Comparison of ENCODE assay signal across 10 cellular contexts in the genomic region with DNA sequence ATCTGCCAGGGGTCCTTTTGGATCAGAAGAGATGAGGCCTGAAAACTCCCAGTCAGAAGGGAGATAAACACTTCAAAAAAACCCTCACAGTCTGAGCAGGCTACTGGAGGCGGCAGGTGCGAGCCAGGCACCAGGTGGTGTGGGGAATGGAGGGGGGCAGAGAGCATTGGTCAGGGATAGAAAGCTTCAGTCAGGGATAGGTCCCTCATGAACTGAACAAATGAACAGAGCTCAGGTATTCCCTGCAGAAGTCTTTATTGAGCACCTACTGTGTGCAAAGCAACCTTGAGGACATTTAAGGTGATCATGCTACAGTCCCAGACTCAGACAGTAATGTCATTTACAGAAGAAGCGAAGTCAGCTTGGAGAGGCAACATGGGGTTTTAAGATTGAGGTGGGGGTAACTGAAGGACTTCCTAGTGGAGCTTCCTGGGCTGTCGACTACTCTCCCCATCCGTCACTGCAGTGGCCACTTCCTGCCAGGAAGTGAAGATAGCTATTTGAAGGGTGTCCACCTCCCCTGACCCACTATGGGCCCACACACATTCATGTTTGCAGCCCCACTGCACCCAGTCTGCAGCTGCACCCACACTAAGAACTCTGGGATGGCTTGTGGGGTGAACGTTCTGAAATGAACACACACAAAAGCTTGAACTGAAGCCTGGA. TPM values are rescaled to one million over a fixed set of nuclear protein-coding genes. Genes with fewer than 3 reads are reported as not detected.
DNase-seq lines count a peak whose midpoint lies in the region; ATAC-seq, FAIRE-seq and TF ChIP-seq lines count a peak whose summit lies in the region.
"Had no signal": no experiment of that assay in that cellular context is flagged by ENCODE, and none has a peak within 500 bp of the region (broad histone marks: within the 10 kb centered on the region; RNA-seq: fewer than 3 reads in every experiment).

No MANE protein-coding gene starts in this region.

- no peaks in the 10 kb centered on the region for H3K9me3 ChIP-seq in Caco-2
- H3K9me3 ChIP-seq in K562 (replicated peaks; ENCODE audit: control insufficient read depth, insufficient read depth, low read depth, low read length): no peaks in the 10 kb centered on the region
- H3K9me3 ChIP-seq: adrenal gland had no signal

- H3K4me3 ChIP-seq in Caco-2 (ENCODE audit: low read depth, low read length) (peak overlapping the region; percentile 43), K562 (peak overlapping the region; percentile 7; the same call in 1 of the 2 replicates)
- H3K4me3 ChIP-seq: adrenal gland had no signal

- no TSS peak for BruUV-seq in Caco-2 (replicated peaks; lab: Mats Ljungman, UMichigan)
- no TSS peak for BruUV-seq in K562 (replicated peaks; lab: Mats Ljungman, UMichigan)

- 52% methylated on average over 5 of the region's 6 CpGs for WGBS in K562 (ENCODE audit: insufficient coverage, low coverage, missing lambda C conversion rate)

- H3K4me1 ChIP-seq in Caco-2 (peaks cover 71% of the 10 kb centered on the region), K562 (replicated peaks in 1 of 2; ENCODE audit: control insufficient read depth in 2 of 2, insufficient read depth in 2 of 2, low read length in 2 of 2) (peaks cover 48 to 71% of the 10 kb centered on the region in 2 experiments)

- DNase-seq in Caco-2: no peak
- DNase-seq in NCI-H1105 treated with DMSO at 0.1 percent for 48 hours (lab: John Stamatoyannopoulos, UW): peak; percentile 53
- DNase-seq in K562 (ENCODE audit: extremely low read depth in 1 of 4, low spot score in 3 of 4): peak in 1 of 4 experiments; percentile 31
- no peak for DNase-seq in GDM1 (lab: John Stamatoyannopoulos, UW)
- no peak for DNase-seq in AML-193 (lab: John Stamatoyannopoulos, UW)
- DNase-seq: adrenal gland, kidney glomerular epithelial cell had no signal

- no peaks in the 10 kb centered on the region for H3K36me3 ChIP-seq in Caco-2 (ENCODE audit: control insufficient read depth, insufficient read depth, low read length)
- H3K36me3 ChIP-seq in K562 (ENCODE audit: control insufficient read depth, insufficient read depth, low read length): peaks cover 52% of the 10 kb centered on the region

- no peaks in the 10 kb centered on the region for H3K27me3 Mint-ChIP-seq in Caco-2 (ENCODE audit: insufficient read depth, unreplicated experiment)
- peaks cover 14% of the 10 kb centered on the region for H3K27me3 Mint-ChIP-seq in nephron (ENCODE audit: low read depth)

- H3K4me3 Mint-ChIP-seq in Caco-2 (ENCODE audit: unreplicated experiment) (peak overlapping the region; percentile 92), nephron (peak overlapping the region; percentile 72 to 81 (median 75))

- peak overlapping the region; percentile 50 for H3K27ac ChIP-seq in K562 (ENCODE audit: extremely low read depth, low read depth, low read length)

- ATAC-seq in K562 (no peak), GM21737 (IDR thresholded peaks at IDR 0.05; ENCODE audit: unreplicated experiment) (no peak), HG03520 (IDR thresholded peaks at IDR 0.05; ENCODE audit: unreplicated experiment) (no peak)

- FAIRE-seq in K562 (lab: Jason Lieb, UNC): no peak

- no peak for TF ChIP-seq POLR2A in K562 (conservative IDR thresholded peaks at IDR 0.05)

- no peaks in the 10 kb centered on the region for H3K9me1 ChIP-seq in K562 (ENCODE audit: control insufficient read depth, insufficient read depth, low read length)

- intact Hi-C loops in Caco-2 (cut with micrococcal nuclease; ENCODE audit: unreplicated experiment): loop anchor here (5.0 kb wide), 3 partner anchors 188 to 328 kb away; a partner anchor contains a TSS
- intact Hi-C loops in K562 (cut with micrococcal nuclease): no loop called here

- H3K27ac Mint-ChIP-seq in Caco-2 (ENCODE audit: unreplicated experiment) (peak overlapping the region; percentile 96), nephron (peak overlapping the region; percentile 43 to 68 (median 50))

- in situ Hi-C loops in K562 (cut with MboI): no loop called here

- H3K27me3 ChIP-seq in Caco-2 (replicated peaks; ENCODE audit: control insufficient read depth, insufficient read depth, low read length): no peaks in the 10 kb centered on the region
- no peaks in the 10 kb centered on the region for H3K27me3 ChIP-seq in K562 (ENCODE audit: control insufficient read depth in 2 of 2, insufficient read depth in 2 of 2, low read length in 2 of 2)
- H3K27me3 ChIP-seq: adrenal gland had no signal

- H3K9me3 Mint-ChIP-seq in Caco-2 (ENCODE audit: unreplicated experiment): no peaks in the 10 kb centered on the region
- H3K9me3 Mint-ChIP-seq in nephron: no peaks in the 10 kb centered on the region

- H3K36me3 Mint-ChIP-seq in Caco-2 (ENCODE audit: insufficient read depth, unreplicated experiment) (peaks cover 23% of the 10 kb centered on the region), nephron (ENCODE audit: low read depth) (no peaks in the 10 kb centered on the region)

- H3K4me2 ChIP-seq in K562 (ENCODE audit: insufficient read depth, low read length): peak overlapping the region; percentile 95

- TF ChIP-seq EP300 in K562 (IDR thresholded peaks at IDR 0.05; ENCODE audit: low read length): no peak

- 0 out of 4 replicates have a peak, but pooled peaks of 1 of the 2 experiments have one; percentile 3 for TF ChIP-seq RAD21 in K562 (CRISPR knock-in tag; conservative IDR thresholded peaks at IDR 0.05 in 1 of 2, IDR thresholded peaks at IDR 0.05 in 1 of 2)

- POLR2A ChIA-PET in Caco-2 (lab: Charles Lee) (interaction anchor here (0.5 to 1.0 kb wide), 3 partner anchors 9 to 64 kb away, joined by 4 to 10 read pairs (median 6); no protein-coding TSS in a partner anchor), K562 (lab: Yijun Ruan, JAX) (interaction anchor here (0.7 to 4.5 kb wide), 8 partner anchors 9 to 64 kb away, joined by 3 to 20 read pairs (median 3); a partner anchor contains a TSS)

- peaks cover 4% of the 10 kb centered on the region; the same call in 1 of the 2 replicates for H4K20me1 ChIP-seq in K562 (replicated peaks; ENCODE audit: control insufficient read depth, insufficient read depth, low read length)

- peak overlapping the region; percentile 72 to 76 for H3K9ac ChIP-seq in K562 (ENCODE audit: insufficient read depth in 1 of 2, low read depth in 2 of 2, low read length in 2 of 2)

- CTCF ChIA-PET in Caco-2 (lab: Charles Lee): interaction anchor here (0.6 to 6.7 kb wide), 5 partner anchors 9 to 226 kb away, joined by 3 to 63 read pairs (median 3); no protein-coding TSS in a partner anchor
- CTCF ChIA-PET in K562 (lab: Yijun Ruan, JAX; ENCODE audit: low intra/inter-chr PET ratio): no interaction called here

- TF ChIP-seq CTCF in Caco-2 (IDR thresholded peaks at IDR 0.05; ENCODE audit: insufficient read depth in 1 of 2, low read depth in 1 of 2, low read length in 1 of 2, severe bottlenecking in 1 of 2, unreplicated experiment in 1 of 2) (no peak), K562 (IDR thresholded peaks at IDR 0.05 in 2 of 3, conservative IDR thresholded peaks at IDR 0.05 in 1 of 3; ENCODE audit: insufficient read depth in 2 of 3, low read depth in 1 of 3, low read length in 3 of 3) (no peak), nephron (IDR thresholded peaks at IDR 0.05; ENCODE audit: unreplicated experiment in 3 of 3) (no peak)

- H3K79me2 ChIP-seq in K562 (ENCODE audit: control insufficient read depth, insufficient read depth, low read length): peaks cover 47% of the 10 kb centered on the region

- peaks cover 60% of the 10 kb centered on the region for H3K4me1 Mint-ChIP-seq in Caco-2 (ENCODE audit: low read depth, unreplicated experiment)
- peaks cover 55% of the 10 kb centered on the region for H3K4me1 Mint-ChIP-seq in nephron

- H2AFZ ChIP-seq in K562 (ENCODE audit: low read depth, low read length): no peak overlapping the region

TF ChIP-seq in K562, 482 proteins besides CTCF, POLR2A, EP300 and RAD21 (continues in another document):
- TF ChIP-seq ARNT (IDR thresholded peaks at IDR 0.05) (no peak), NELFE (IDR thresholded peaks at IDR 0.05; ENCODE audit: insufficient read depth, insufficient read length) (no peak), COPS2 (conservative IDR thresholded peaks at IDR 0.05) (no peak), SPI1 (IDR thresholded peaks at IDR 0.05; ENCODE audit: borderline replicate concordance, low read depth, low read length) (0 out of 2 replicates have a peak, but pooled peaks have one; percentile 4), GABPA (tag; conservative IDR thresholded peaks at IDR 0.05; ENCODE audit: low read depth) (0 out of 2 replicates have a peak, but pooled peaks have one; percentile 0), THRAP3 (IDR thresholded peaks at IDR 0.05; ENCODE audit: borderline replicate concordance) (no peak), EWSR1 (IDR thresholded peaks at IDR 0.05; ENCODE audit: borderline replicate concordance, low read depth, partially characterized antibody) (no peak), SMAD4 (CRISPR knock-in tag; conservative IDR thresholded peaks at IDR 0.05) (0 out of 2 replicates have a peak, but pooled peaks have one; percentile 1)
- TF ChIP-seq, protein P1, sequence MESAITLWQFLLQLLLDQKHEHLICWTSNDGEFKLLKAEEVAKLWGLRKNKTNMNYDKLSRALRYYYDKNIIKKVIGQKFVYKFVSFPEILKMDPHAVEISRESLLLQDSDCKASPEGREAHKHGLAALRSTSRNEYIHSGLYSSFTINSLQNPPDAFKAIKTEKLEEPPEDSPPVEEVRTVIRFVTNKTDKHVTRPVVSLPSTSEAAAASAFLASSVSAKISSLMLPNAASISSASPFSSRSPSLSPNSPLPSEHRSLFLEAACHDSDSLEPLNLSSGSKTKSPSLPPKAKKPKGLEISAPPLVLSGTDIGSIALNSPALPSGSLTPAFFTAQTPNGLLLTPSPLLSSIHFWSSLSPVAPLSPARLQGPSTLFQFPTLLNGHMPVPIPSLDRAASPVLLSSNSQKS (CRISPR knock-in tag; IDR thresholded peaks at IDR 0.05): no peak

RNA-seq across cellular contexts. Expression of a gene that starts 3.2 kb away (rescaled TPM):
- total RNA-seq in Caco-2 (2022): 103 and 108 TPM in 2 replicates
- total RNA-seq in K562 (2011; cell fraction: chromatin; rRNA removed; ENCODE audit: low replicate concordance): 164 and 411 TPM in 2 replicates
- total RNA-seq in K562 (2011; cell fraction: nucleolus; rRNA removed): 182 and 194 TPM in 2 replicates
- total RNA-seq in K562 (2011; cell fraction: nucleoplasm; rRNA removed): 159 and 191 TPM in 2 replicates
- total RNA-seq in K562 (2014; rRNA removed): 103 and 106 TPM in 2 replicates
- 19.0 and 22.9 TPM in 2 replicates for total RNA-seq in K562 (2014; rRNA removed; fragmentation: Illumina TruSeq; extraction: Trizol)
- total RNA-seq in K562 (2015; rRNA removed; fragmentation: Illumina TruSeq; extraction: Trizol): 26.2 and 28.4 TPM in 2 replicates
- total RNA-seq in K562 (2021): 94.5 and 105 TPM in 2 replicates
- 53.3 and 63.5 TPM in 2 replicates for polyA plus RNA-seq in K562 (2011; rRNA removed)
- polyA plus RNA-seq in K562 (2011; cell fraction: cytosol; rRNA removed): 55.1 and 112 TPM in 2 replicates
- polyA plus RNA-seq in K562 (2011; cell fraction: nucleus; rRNA removed): 117 and 212 TPM in 2 replicates
- 52.0 and 117 TPM in 2 replicates for polyA plus RNA-seq in K562 (2012)
- 20.2 and 47.1 TPM in 2 replicates for polyA plus RNA-seq in K562 (2014; fragmentation: Illumina TruSeq; extraction: Trizol)
- under 1 TPM; 0.23 to 0.96 TPM for polyA plus RNA-seq in K562 (2014; fragmentation: Nextera tagmentation; extraction: Ambion mirVana)
- 78.1 and 80.3 TPM in 2 replicates for polyA plus RNA-seq in K562 (2014; rRNA removed)
- 30.1 and 42.3 TPM in 2 replicates for polyA minus RNA-seq in K562 (2011; rRNA and poly(A)+ RNA removed)
- 44.9 and 52.3 TPM in 2 replicates for polyA minus RNA-seq in K562 (2011; cell fraction: cytosol; rRNA and poly(A)+ RNA removed)
- 83.2 and 86.6 TPM in 2 replicates for polyA minus RNA-seq in K562 (2011; cell fraction: nucleus; rRNA and poly(A)+ RNA removed)
